In genomic region chr1:220186752-220187151, GRCh38 we compare ENCODE assay signal across 27 cellular contexts.
"Had no signal": no experiment of that assay in that cellular context is flagged by ENCODE, and none has a peak within 500 bp of the region (broad histone marks: within the 10 kb centered on the region; RNA-seq: fewer than 3 reads in every experiment).

No MANE protein-coding gene starts in this region.

- H3K27ac Mint-ChIP-seq: activated CD4-positive, alpha-beta memory T cell treated with anti-CD3 and anti-CD28 coated beads, Interleukin-2, amount 10 ng/mL, durations not matched to agents 7 days and 5 days; activated CD4-positive, alpha-beta T cell treated with anti-CD3 and anti-CD28 coated beads, Interleukin-2, amount 10 ng/mL, durations not matched to agents 7 days and 5 days; activated naive CD4-positive, alpha-beta T cell treated with anti-CD3 and anti-CD28 coated beads for 36 hours; activated naive CD4-positive, alpha-beta T cell treated with anti-CD3 and anti-CD28 coated beads, Interleukin-2, amount 50 U/mL, for 24 hours; activated naive CD8-positive, alpha-beta T cell treated with anti-CD3 and anti-CD28 coated beads for 36 hours; activated naive CD8-positive, alpha-beta T cell treated with anti-CD3 and anti-CD28 coated beads, Interleukin-2, amount 50 U/mL, for 24 hours; activated T-cell treated with anti-CD3 and anti-CD28 coated beads, Interleukin-2, amount 50 U/mL, for 24 hours; activated T-cell treated with anti-CD3 and anti-CD28 coated beads, Interleukin-2, amount 50 U/mL, for 72 hours had no signal

- DNase-seq: activated CD4-positive, alpha-beta memory T cell treated with anti-CD3 and anti-CD28 coated beads, Interleukin-2, amount 10 ng/mL, durations not matched to agents 7 days and 5 days; activated CD4-positive, alpha-beta T cell treated with anti-CD3 and anti-CD28 coated beads for 1 hour; activated CD4-positive, alpha-beta T cell treated with anti-CD3 and anti-CD28 coated beads for 4 hours; activated CD4-positive, alpha-beta T cell treated with anti-CD3 and anti-CD28 coated beads, Interleukin-2, amount 10 ng/mL, durations not matched to agents 7 days and 5 days; activated CD4-positive, alpha-beta T cell treated with anti-CD3 and anti-CD28 coated beads, Interleukin-2, amount 50 U/mL, for 4 hours; activated CD4-positive, CD25-positive, alpha-beta regulatory T cell; activated CD8-positive, alpha-beta memory T cell treated with anti-CD3 and anti-CD28 coated beads, Interleukin-2, amount 50 U/mL, for 48 hours; activated effector memory CD4-positive, alpha-beta T cell treated with anti-CD3 and anti-CD28 coated beads, Interleukin-2, amount 50 U/mL, for 16 hours; activated naive CD4-positive, alpha-beta T cell treated with anti-CD3 and anti-CD28 coated beads for 36 hours; activated naive CD8-positive, alpha-beta T cell treated with anti-CD3 and anti-CD28 coated beads for 36 hours; activated naive CD8-positive, alpha-beta T cell treated with anti-CD3 and anti-CD28 coated beads, Interleukin-2, amount 50 U/mL, for 24 hours; activated T-cell treated with anti-CD3 and anti-CD28 coated beads for 4 hours; activated T-cell treated with anti-CD3 and anti-CD28 coated beads, Interleukin-2, amount 50 U/mL, for 24 hours; activated T-cell treated with anti-CD3 and anti-CD28 coated beads, Interleukin-2, amount 50 U/mL, for 72 hours; central memory CD4-positive, alpha-beta T cell; cerebellar nuclear complex; colonic mucosa; effector CD8-positive, alpha-beta T cell; foreskin fibroblast; heart left ventricle; T-helper 1 cell; T-helper 2 cell had no signal

- H3K36me3 ChIP-seq: colonic mucosa had no signal

- H3K4me3 Mint-ChIP-seq: activated CD4-positive, alpha-beta memory T cell treated with anti-CD3 and anti-CD28 coated beads, Interleukin-2, amount 10 ng/mL, durations not matched to agents 7 days and 5 days; activated CD4-positive, alpha-beta T cell treated with anti-CD3 and anti-CD28 coated beads, Interleukin-2, amount 10 ng/mL, durations not matched to agents 7 days and 5 days; activated naive CD4-positive, alpha-beta T cell treated with anti-CD3 and anti-CD28 coated beads for 36 hours; activated naive CD4-positive, alpha-beta T cell treated with anti-CD3 and anti-CD28 coated beads, Interleukin-2, amount 50 U/mL, for 24 hours; activated naive CD8-positive, alpha-beta T cell treated with anti-CD3 and anti-CD28 coated beads for 36 hours; activated naive CD8-positive, alpha-beta T cell treated with anti-CD3 and anti-CD28 coated beads, Interleukin-2, amount 50 U/mL, for 24 hours; activated T-cell treated with anti-CD3 and anti-CD28 coated beads, Interleukin-2, amount 50 U/mL, for 24 hours; activated T-cell treated with anti-CD3 and anti-CD28 coated beads, Interleukin-2, amount 50 U/mL, for 72 hours; brain had no signal

- H3K27ac ChIP-seq: ascending aorta, breast epithelium, cardiac muscle cell, colonic mucosa, heart left ventricle had no signal

- H3K27me3 Mint-ChIP-seq: activated CD4-positive, alpha-beta memory T cell treated with anti-CD3 and anti-CD28 coated beads, Interleukin-2, amount 10 ng/mL, durations not matched to agents 7 days and 5 days; activated CD4-positive, alpha-beta T cell treated with anti-CD3 and anti-CD28 coated beads, Interleukin-2, amount 10 ng/mL, durations not matched to agents 7 days and 5 days; activated naive CD4-positive, alpha-beta T cell treated with anti-CD3 and anti-CD28 coated beads, Interleukin-2, amount 50 U/mL, for 24 hours; activated naive CD8-positive, alpha-beta T cell treated with anti-CD3 and anti-CD28 coated beads for 36 hours; activated naive CD8-positive, alpha-beta T cell treated with anti-CD3 and anti-CD28 coated beads, Interleukin-2, amount 50 U/mL, for 24 hours; activated T-cell treated with anti-CD3 and anti-CD28 coated beads, Interleukin-2, amount 50 U/mL, for 24 hours; brain had no signal

- H3K9me3 ChIP-seq: ascending aorta, breast epithelium, colonic mucosa, heart left ventricle had no signal

- H3K9me3 Mint-ChIP-seq: activated CD4-positive, alpha-beta memory T cell treated with anti-CD3 and anti-CD28 coated beads, Interleukin-2, amount 10 ng/mL, durations not matched to agents 7 days and 5 days; activated CD4-positive, alpha-beta T cell treated with anti-CD3 and anti-CD28 coated beads, Interleukin-2, amount 10 ng/mL, durations not matched to agents 7 days and 5 days; activated naive CD4-positive, alpha-beta T cell treated with anti-CD3 and anti-CD28 coated beads for 36 hours; activated naive CD4-positive, alpha-beta T cell treated with anti-CD3 and anti-CD28 coated beads, Interleukin-2, amount 50 U/mL, for 24 hours; activated naive CD8-positive, alpha-beta T cell treated with anti-CD3 and anti-CD28 coated beads for 36 hours; activated naive CD8-positive, alpha-beta T cell treated with anti-CD3 and anti-CD28 coated beads, Interleukin-2, amount 50 U/mL, for 24 hours; activated T-cell treated with anti-CD3 and anti-CD28 coated beads, Interleukin-2, amount 50 U/mL, for 24 hours; activated T-cell treated with anti-CD3 and anti-CD28 coated beads, Interleukin-2, amount 50 U/mL, for 72 hours; brain had no signal

- H3K4me3 ChIP-seq: ascending aorta, breast epithelium, cardiac muscle cell, colonic mucosa, heart left ventricle had no signal

- H3K4me1 Mint-ChIP-seq: activated CD4-positive, alpha-beta memory T cell treated with anti-CD3 and anti-CD28 coated beads, Interleukin-2, amount 10 ng/mL, durations not matched to agents 7 days and 5 days; activated CD4-positive, alpha-beta T cell treated with anti-CD3 and anti-CD28 coated beads, Interleukin-2, amount 10 ng/mL, durations not matched to agents 7 days and 5 days; activated naive CD4-positive, alpha-beta T cell treated with anti-CD3 and anti-CD28 coated beads, Interleukin-2, amount 50 U/mL, for 24 hours; activated naive CD8-positive, alpha-beta T cell treated with anti-CD3 and anti-CD28 coated beads for 36 hours; activated naive CD8-positive, alpha-beta T cell treated with anti-CD3 and anti-CD28 coated beads, Interleukin-2, amount 50 U/mL, for 24 hours; brain had no signal

- ATAC-seq: activated naive CD8-positive, alpha-beta T cell treated with anti-CD3 and anti-CD28 coated beads, Interleukin-2, amount 50 U/mL, for 24 hours; activated T-cell treated with anti-CD3 and anti-CD28 coated beads, Interleukin-2, amount 50 U/mL, for 72 hours; heart left ventricle had no signal

- H3K27me3 ChIP-seq: ascending aorta, breast epithelium, cardiac muscle cell, colonic mucosa, heart left ventricle had no signal

- H3K4me1 ChIP-seq: ascending aorta, breast epithelium, colonic mucosa, heart left ventricle had no signal
